ENCODE assay signal across 23 cellular contexts in genomic region chr12:65505321-65506121, GRCh38.
A peak's percentile ranks its signal among the peaks of the same experiment; 100 is the strongest.
DNase-seq lines count a peak whose midpoint lies in the region; ATAC-seq, FAIRE-seq and TF ChIP-seq lines count a peak whose summit lies in the region.
"Had no signal": no experiment of that assay in that cellular context is flagged by ENCODE, and none has a peak within 500 bp of the region (broad histone marks: within the 10 kb centered on the region; RNA-seq: fewer than 3 reads in every experiment).

No MANE protein-coding gene starts in this region.

- H3K36me3 ChIP-seq in HEK293 (ENCODE audit: control insufficient read depth in 2 of 2, insufficient read depth in 1 of 2, low read length in 2 of 2) (no peaks in the 10 kb centered on the region), astrocyte (ENCODE audit: insufficient read depth, low read length) (no peaks in the 10 kb centered on the region), trophoblast cell (ENCODE audit: control insufficient read depth in 1 of 2, insufficient read depth in 2 of 2, low read length in 2 of 2) (no peaks in the 10 kb centered on the region)
- H3K36me3 ChIP-seq: BLaER1 treated with 17β-estradiol and CSF1 and Interleukin-3, amounts not matched to agents 10 nM and 100 nM had no signal

- no peak overlapping the region for H2AK5ac ChIP-seq in trophoblast cell (ENCODE audit: low read length)

- WGBS in trophoblast cell (ENCODE audit: extremely low coverage, insufficient coverage, insufficient read length): no CpG with 5 or more reads among the region's 12 CpGs

- peaks cover 11% of the 10 kb centered on the region for H3K4me1 Mint-ChIP-seq in astrocyte (ENCODE audit: low read depth, unreplicated experiment)
- H3K4me1 Mint-ChIP-seq in activated T-helper 17 cell treated with anti-CD3 and anti-CD28 coated beads, Interleukin-2, amount 50 U/mL, for 72 hours: no peaks in the 10 kb centered on the region

- no peak overlapping the region for H3K27ac Mint-ChIP-seq in astrocyte (ENCODE audit: unreplicated experiment)
- H3K27ac Mint-ChIP-seq in activated T-helper 17 cell treated with anti-CD3 and anti-CD28 coated beads, Interleukin-2, amount 50 U/mL, for 72 hours: no peak overlapping the region
- H3K27ac Mint-ChIP-seq: CD8-positive, alpha-beta T cell had no signal

- H3K4ac ChIP-seq in trophoblast cell (ENCODE audit: low read depth, low read length): no peak overlapping the region

- no peak overlapping the region for H3K23ac ChIP-seq in trophoblast cell (ENCODE audit: low read length)

- no peak overlapping the region for H2BK5ac ChIP-seq in trophoblast cell (ENCODE audit: low read depth, low read length, poor library complexity)

- H4K12ac ChIP-seq in trophoblast cell (ENCODE audit: low read depth, low read length): no peak overlapping the region

- peaks cover 1% of the 10 kb centered on the region for H3K9me3 Mint-ChIP-seq in astrocyte (ENCODE audit: unreplicated experiment)
- H3K9me3 Mint-ChIP-seq in activated T-helper 17 cell treated with anti-CD3 and anti-CD28 coated beads, Interleukin-2, amount 50 U/mL, for 72 hours: no peaks in the 10 kb centered on the region
- H3K9me3 Mint-ChIP-seq: CD8-positive, alpha-beta T cell had no signal

- peak overlapping the region; percentile 33 for H3K18ac ChIP-seq in trophoblast cell (ENCODE audit: low read length)

- H3K4me3 ChIP-seq in HEK293 (ENCODE audit: low read depth, low read length) (no peak overlapping the region), astrocyte (ENCODE audit: insufficient read depth, low read depth, low read length) (no peak overlapping the region), trophoblast cell (ENCODE audit: low read depth, low read length) (no peak overlapping the region)
- H3K4me3 ChIP-seq: BLaER1 treated with 17β-estradiol and CSF1 and Interleukin-3, amounts not matched to agents 10 nM and 100 nM had no signal

- H2AFZ ChIP-seq in astrocyte (ENCODE audit: low read depth, low read length): peak overlapping the region; percentile 28
- no peak overlapping the region for H2AFZ ChIP-seq in trophoblast cell (ENCODE audit: insufficient read depth, low read length, poor library complexity)

- H3K36me3 Mint-ChIP-seq in astrocyte (ENCODE audit: low read depth, unreplicated experiment): peaks cover 2% of the 10 kb centered on the region
- H3K36me3 Mint-ChIP-seq in activated T-helper 17 cell treated with anti-CD3 and anti-CD28 coated beads, Interleukin-2, amount 50 U/mL, for 72 hours (ENCODE audit: low read depth): no peaks in the 10 kb centered on the region
- H3K36me3 Mint-ChIP-seq: CD8-positive, alpha-beta T cell had no signal

- peaks cover 13% of the 10 kb centered on the region for H3K79me1 ChIP-seq in trophoblast cell (ENCODE audit: low read length)

- TF ChIP-seq CTCF in HEK293 (tag by site-specific recombination; IDR thresholded peaks at IDR 0.05): no peak
- no peak for TF ChIP-seq CTCF in astrocyte (IDR thresholded peaks at IDR 0.05; ENCODE audit: insufficient read depth, low read depth, low read length)

- peak overlapping the region; percentile 90 for H2BK12ac ChIP-seq in trophoblast cell (ENCODE audit: low read length)

- no peak overlapping the region for H3K4me3 Mint-ChIP-seq in astrocyte (ENCODE audit: unreplicated experiment)
- H3K4me3 Mint-ChIP-seq in activated T-helper 17 cell treated with anti-CD3 and anti-CD28 coated beads, Interleukin-2, amount 50 U/mL, for 72 hours: no peak overlapping the region
- H3K4me3 Mint-ChIP-seq: CD8-positive, alpha-beta T cell had no signal

- CTCF ChIA-PET in HEK293 (lab: Yijun Ruan, JAX): interaction anchor here (0.6 kb wide), 1 partner anchor 40 kb away, joined by 3 read pairs; no protein-coding TSS in a partner anchor

- DNase-seq in astrocyte (ENCODE audit: low read depth) (no peak), kidney glomerular epithelial cell (lab: John Stamatoyannopoulos, UW) (peak; percentile 44), trophoblast cell (no peak), activated gamma-delta T cell (lab: John Stamatoyannopoulos, UW) (no peak)
- no peak for DNase-seq in activated effector memory CD4-positive, alpha-beta T cell treated with anti-CD3 and anti-CD28 coated beads, Interleukin-2, amount 50 U/mL, for 16 hours
- DNase-seq: Calu3; CD8-positive, alpha-beta T cell; DMS79; MM.1S; NCI-H1092; NCI-H2081; NCI-H2171 treated with DMSO at 0.1 percent for 48 hours; NCI-H446 treated with DMSO at 0.1 percent for 48 hours; RPMI8226; SHP77 treated with DMSO at 0.1 percent for 48 hours; SK-N-SH had no signal

- ATAC-seq in HG02678 (IDR thresholded peaks at IDR 0.05; ENCODE audit: unreplicated experiment): no peak
- ATAC-seq in activated T-helper 17 cell treated with anti-CD3 and anti-CD28 coated beads, Interleukin-2, amount 50 U/mL, for 72 hours (replicated peaks): no peak
- ATAC-seq: CD8-positive, alpha-beta T cell had no signal

- peaks cover 38% of the 10 kb centered on the region for H3K27me3 Mint-ChIP-seq in astrocyte (ENCODE audit: low read depth, unreplicated experiment)
- H3K27me3 Mint-ChIP-seq in activated T-helper 17 cell treated with anti-CD3 and anti-CD28 coated beads, Interleukin-2, amount 50 U/mL, for 72 hours: no peaks in the 10 kb centered on the region

- H4K91ac ChIP-seq in trophoblast cell (ENCODE audit: low read depth, low read length): peak overlapping the region; percentile 74

- peak overlapping the region; percentile 42 for H4K8ac ChIP-seq in trophoblast cell (ENCODE audit: low read depth, low read length)

- H3K4me2 ChIP-seq in astrocyte (ENCODE audit: low read length) (no peak overlapping the region), trophoblast cell (ENCODE audit: low read length) (no peak overlapping the region)
- H3K4me2 ChIP-seq: SK-N-SH had no signal

- H3K27me3 ChIP-seq in astrocyte (ENCODE audit: insufficient read depth, low read length): no peaks in the 10 kb centered on the region
- no peaks in the 10 kb centered on the region for H3K27me3 ChIP-seq in trophoblast cell (ENCODE audit: insufficient read depth, low read length)
- H3K27me3 ChIP-seq: BLaER1 treated with 17β-estradiol and CSF1 and Interleukin-3, amounts not matched to agents 10 nM and 100 nM had no signal

- no peak for FAIRE-seq in astrocyte (lab: Jason Lieb, UNC)
- FAIRE-seq: GM12892, GM18507, H54 had no signal

- H3K9ac ChIP-seq in astrocyte (ENCODE audit: low read length) (no peak overlapping the region), trophoblast cell (ENCODE audit: low read length) (no peak overlapping the region)
- H3K9ac ChIP-seq: BLaER1 treated with 17β-estradiol and CSF1 and Interleukin-3, amounts not matched to agents 10 nM and 100 nM; SK-N-SH had no signal

- POLR2A ChIA-PET in HEK293 (lab: Yijun Ruan, JAX): no interaction called here

- H3K14ac ChIP-seq in trophoblast cell (ENCODE audit: low read length): peak overlapping the region; percentile 7

- no peaks in the 10 kb centered on the region for H3K79me2 ChIP-seq in astrocyte (ENCODE audit: insufficient read depth, low read length)
- peaks cover 2% of the 10 kb centered on the region for H3K79me2 ChIP-seq in trophoblast cell (ENCODE audit: control insufficient read depth, insufficient read depth, low read length, poor library complexity)

- no peaks in the 10 kb centered on the region for H4K20me1 ChIP-seq in astrocyte (ENCODE audit: insufficient read depth, low read length)
- H4K20me1 ChIP-seq: BLaER1 treated with 17β-estradiol and CSF1 and Interleukin-3, amounts not matched to agents 10 nM and 100 nM had no signal

- H3K27ac ChIP-seq in HEK293 (ENCODE audit: extremely low read depth, low read depth, low read length): no peak overlapping the region
- no peak overlapping the region for H3K27ac ChIP-seq in astrocyte (ENCODE audit: low read depth, low read length)
- H3K27ac ChIP-seq in trophoblast cell (ENCODE audit: low read depth, low read length): no peak overlapping the region
- H3K27ac ChIP-seq: BLaER1 treated with 17β-estradiol and CSF1 and Interleukin-3, amounts not matched to agents 10 nM and 100 nM had no signal

- peak overlapping the region; percentile 1 for H2BK120ac ChIP-seq in trophoblast cell (ENCODE audit: insufficient read depth, low read length, poor library complexity)

- no peaks in the 10 kb centered on the region for H3K9me3 ChIP-seq in HEK293 (ENCODE audit: control insufficient read depth, insufficient read depth, low read depth, low read length)
- H3K9me3 ChIP-seq in astrocyte (ENCODE audit: insufficient read depth, low read depth, low read length): no peaks in the 10 kb centered on the region
- H3K9me3 ChIP-seq in trophoblast cell (ENCODE audit: insufficient read depth, low read depth, low read length): no peaks in the 10 kb centered on the region
- H3K9me3 ChIP-seq: SK-N-SH had no signal

- H3K4me1 ChIP-seq in HEK293 (ENCODE audit: control insufficient read depth, insufficient read depth, low read length) (0 out of 2 replicates have a peak, but pooled peaks cover 2% of the 10 kb centered on the region), astrocyte (ENCODE audit: insufficient read depth, low read length) (peaks cover 13% of the 10 kb centered on the region), trophoblast cell (ENCODE audit: control insufficient read depth in 1 of 2, insufficient read depth in 2 of 2, low read length in 2 of 2) (peaks cover 8 to 12% of the 10 kb centered on the region in 2 experiments)

TF ChIP-seq in HEK293, 187 proteins besides CTCF, POLR2A, EP300 and RAD21 (continues in another document):
- TF ChIP-seq, protein P1, sequence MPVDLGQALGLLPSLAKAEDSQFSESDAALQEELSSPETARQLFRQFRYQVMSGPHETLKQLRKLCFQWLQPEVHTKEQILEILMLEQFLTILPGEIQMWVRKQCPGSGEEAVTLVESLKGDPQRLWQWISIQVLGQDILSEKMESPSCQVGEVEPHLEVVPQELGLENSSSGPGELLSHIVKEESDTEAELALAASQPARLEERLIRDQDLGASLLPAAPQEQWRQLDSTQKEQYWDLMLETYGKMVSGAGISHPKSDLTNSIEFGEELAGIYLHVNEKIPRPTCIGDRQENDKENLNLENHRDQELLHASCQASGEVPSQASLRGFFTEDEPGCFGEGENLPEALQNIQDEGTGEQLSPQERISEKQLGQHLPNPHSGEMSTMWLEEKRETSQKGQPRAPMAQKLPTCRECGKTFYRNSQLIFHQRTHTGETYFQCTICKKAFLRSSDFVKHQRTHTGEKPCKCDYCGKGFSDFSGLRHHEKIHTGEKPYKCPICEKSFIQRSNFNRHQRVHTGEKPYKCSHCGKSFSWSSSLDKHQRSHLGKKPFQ (tag by site-specific recombination; IDR thresholded peaks at IDR 0.05): no peak
